In genomic region chr10:77165445-77166316, GRCh38 we compare ENCODE assay signal across 8 cellular contexts.
DNase-seq lines count a peak whose midpoint lies in the region; ATAC-seq, FAIRE-seq and TF ChIP-seq lines count a peak whose summit lies in the region.

No MANE protein-coding gene starts in this region.

- H3K27ac Mint-ChIP-seq in activated CD8-positive, alpha-beta T cell treated with anti-CD3 and anti-CD28 coated beads, Interleukin-2, amount 10 ng/mL, durations not matched to agents 7 days and 5 days, result no peak overlapping the region
- no peak overlapping the region for H3K27ac Mint-ChIP-seq in natural killer cell

- H3K4me1 Mint-ChIP-seq in activated CD8-positive, alpha-beta T cell treated with anti-CD3 and anti-CD28 coated beads, Interleukin-2, amount 10 ng/mL, durations not matched to agents 7 days and 5 days (ENCODE audit: low read depth), result no peaks in the 10 kb centered on the region
- H3K4me1 Mint-ChIP-seq in natural killer cell, result peaks cover 5 to 6% of the 10 kb centered on the region in 2 donors

- peaks cover 27% of the 10 kb centered on the region for H3K27me3 Mint-ChIP-seq in activated CD8-positive, alpha-beta T cell treated with anti-CD3 and anti-CD28 coated beads, Interleukin-2, amount 10 ng/mL, durations not matched to agents 7 days and 5 days (ENCODE audit: low read depth)
- peaks cover 24 to 55% of the 10 kb centered on the region in 2 donors for H3K27me3 Mint-ChIP-seq in natural killer cell (ENCODE audit: low read depth in 2 of 2)

- no peaks in the 10 kb centered on the region for H3K36me3 Mint-ChIP-seq in activated CD8-positive, alpha-beta T cell treated with anti-CD3 and anti-CD28 coated beads, Interleukin-2, amount 10 ng/mL, durations not matched to agents 7 days and 5 days (ENCODE audit: low read depth)
- peaks cover 6% of the 10 kb centered on the region for H3K36me3 Mint-ChIP-seq in natural killer cell

- CTCF ChIA-PET in activated CD8-positive, alpha-beta T cell treated with anti-CD3 and anti-CD28 coated beads, Interleukin-2, amount 10 ng/mL, durations not matched to agents 7 days and 5 days (lab: Charles Lee), result interaction anchor here (0.6 to 3.4 kb wide), 20 partner anchors 9 to 675 kb away, joined by 3 to 47 read pairs (median 4); no protein-coding TSS in a partner anchor

- ATAC-seq in HG03175 (IDR thresholded peaks at IDR 0.05; ENCODE audit: unreplicated experiment) (peak; percentile 82), natural killer cell (peak; percentile 58 to 83 (median 77))
- ATAC-seq in activated CD8-positive, alpha-beta T cell treated with anti-CD3 and anti-CD28 coated beads, Interleukin-2, amount 10 ng/mL, durations not matched to agents 7 days and 5 days, result peak; percentile 70

- FAIRE-seq in urothelium cell line (lab: Jason Lieb, UNC), result peak; percentile 74

- H3K4me3 Mint-ChIP-seq in activated CD8-positive, alpha-beta T cell treated with anti-CD3 and anti-CD28 coated beads, Interleukin-2, amount 10 ng/mL, durations not matched to agents 7 days and 5 days, result no peak overlapping the region
- H3K4me3 Mint-ChIP-seq in natural killer cell, result peak overlapping the region; percentile 77

- intact Hi-C loops in natural killer cell (cut with micrococcal nuclease), result loop anchor here (1.0 to 2.0 kb wide), 2 partner anchors 475 to 546 kb away; no protein-coding TSS in a partner anchor

- TF ChIP-seq CTCF in natural killer cell (IDR thresholded peaks at IDR 0.05), result peak; percentile 90

- peak in 4 of 6 experiments; percentile 1 to 36 (median 12) for DNase-seq in stimulated activated naive CD4-positive, alpha-beta T cell (lab: John Stamatoyannopoulos, UW)
- DNase-seq in stimulated activated naive CD4-positive, alpha-beta T cell treated with Interleukin-2 at 50 U/mL for 16 hours (lab: John Stamatoyannopoulos, UW), result no peak
- DNase-seq in NCI-H446 treated with DMSO at 0.1 percent for 48 hours (lab: John Stamatoyannopoulos, UW) (peak; percentile 16), fibroblast of gingiva (ENCODE audit: low read depth) (peak; percentile 58), natural killer cell (no peak), urothelium cell line (ENCODE audit: low spot score) (peak; percentile 65)
- peak; percentile 56 for DNase-seq in activated CD8-positive, alpha-beta T cell treated with anti-CD3 and anti-CD28 coated beads, Interleukin-2, amount 10 ng/mL, durations not matched to agents 7 days and 5 days

- POLR2A ChIA-PET in activated CD8-positive, alpha-beta T cell treated with anti-CD3 and anti-CD28 coated beads, Interleukin-2, amount 10 ng/mL, durations not matched to agents 7 days and 5 days (lab: Charles Lee), result no interaction called here

- H3K9me3 Mint-ChIP-seq in activated CD8-positive, alpha-beta T cell treated with anti-CD3 and anti-CD28 coated beads, Interleukin-2, amount 10 ng/mL, durations not matched to agents 7 days and 5 days (ENCODE audit: insufficient read depth), result no peaks in the 10 kb centered on the region
- H3K9me3 Mint-ChIP-seq in natural killer cell, result no peaks in the 10 kb centered on the region

Comparison
In these comparisons a context has a peak if more than half of its experiments do, and no peak if none do; other contexts are left out.
1. DNase-seq: peak in stimulated activated naive CD4-positive, alpha-beta T cell (4 of 6), NCI-H446 treated with DMSO at 0.1 percent for 48 hours (single experiment), activated CD8-positive, alpha-beta T cell treated with anti-CD3 and anti-CD28 coated beads, Interleukin-2, amount 10 ng/mL, durations not matched to agents 7 days and 5 days (single experiment), fibroblast of gingiva (single experiment) and urothelium cell line (single experiment); none in stimulated activated naive CD4-positive, alpha-beta T cell treated with Interleukin-2 at 50 U/mL for 16 hours (single experiment) and natural killer cell (single experiment).
2. Peak in every context shown above with its lines, with median percentiles within 50 percentile points of each other: ATAC-seq.